8 cellular contexts compared by ENCODE assay signal in genomic region chr14:96741151-96741977, GRCh38. TPM values are rescaled to one million over a fixed set of nuclear protein-coding genes. Genes with fewer than 3 reads are reported as not detected.
A peak's percentile ranks its signal among the peaks of the same experiment; 100 is the strongest.
DNase-seq lines count a peak whose midpoint lies in the region; ATAC-seq and TF ChIP-seq lines count a peak whose summit lies in the region.

No MANE protein-coding gene starts in this region.

- no peaks in the 10 kb centered on the region for H3K9me3 ChIP-seq in Loucy (ENCODE audit: insufficient read depth, low read depth, low read length)
- H3K9me3 ChIP-seq in mammary epithelial cell (replicated peaks; ENCODE audit: insufficient read depth, low read length), result no peaks in the 10 kb centered on the region

- H3K4me1 Mint-ChIP-seq in WTC11, result peaks cover 50% of the 10 kb centered on the region

- H3K4me3 Mint-ChIP-seq in WTC11, result peak overlapping the region; percentile 83

- BruUV-seq in mammary epithelial cell (replicated peaks; lab: Mats Ljungman, UMichigan), result no TSS peak

- ATAC-seq in GM21423 (IDR thresholded peaks at IDR 0.05; ENCODE audit: unreplicated experiment), result peak; percentile 78
- peak; percentile 77 for ATAC-seq in WTC11
- ATAC-seq in HG03025 (IDR thresholded peaks at IDR 0.05; ENCODE audit: low FRiP score, unreplicated experiment), result no peak

- H2AFZ ChIP-seq in Loucy (ENCODE audit: low read length) (peak overlapping the region; percentile 77), mammary epithelial cell (ENCODE audit: low read depth, low read length) (peak overlapping the region; percentile 82)

- no peaks in the 10 kb centered on the region for H3F3A ChIP-seq in Loucy (ENCODE audit: low read depth)

- peaks cover 6% of the 10 kb centered on the region for H3K27me3 Mint-ChIP-seq in WTC11 (ENCODE audit: low read depth)

- H3K27ac Mint-ChIP-seq in WTC11, result no peak overlapping the region

- H3K4me2 ChIP-seq in Loucy (ENCODE audit: low read depth, low read length, poor library complexity, severe bottlenecking) (peak overlapping the region; percentile 76), mammary epithelial cell (ENCODE audit: insufficient read depth, low read depth, low read length) (peak overlapping the region; percentile 83)

- POLR2A ChIA-PET in WTC11 (lab: Charles Lee), result no interaction called here

- dilution Hi-C loops in mammary epithelial cell (cut with HindIII; ENCODE audit: low sequenced_read_pairs), result no loop called here

- peak; percentile 71 for TF ChIP-seq CTCF in Loucy (conservative IDR thresholded peaks at IDR 0.05; ENCODE audit: low read length)
- TF ChIP-seq CTCF in WTC11 (IDR thresholded peaks at IDR 0.05), result peak; percentile 99
- peak; percentile 50 to 84 for TF ChIP-seq CTCF in mammary epithelial cell (conservative IDR thresholded peaks at IDR 0.05 in 1 of 2, IDR thresholded peaks at IDR 0.05 in 1 of 2; ENCODE audit: extremely low read depth in 1 of 2, insufficient read depth in 1 of 2, low read depth in 1 of 2, low read length in 2 of 2)

- intact Hi-C loops in mammary epithelial cell (cut with micrococcal nuclease), result loop anchor here (1.0 to 5.0 kb wide), 3 partner anchors 111 to 174 kb away; no protein-coding TSS in a partner anchor

- WGBS in mammary epithelial cell (ENCODE audit: low coverage, missing lambda C conversion rate), result 11% methylated on average over 22 of the region's 62 CpGs

- DNase-seq in COLO668 (lab: John Stamatoyannopoulos, UW; ENCODE audit: unreplicated experiment), result peak; percentile 51
- DNase-seq in WTC11 (ENCODE audit: low spot score), result peak; percentile 79
- peak; percentile 37 for DNase-seq in mammary epithelial cell
- DNase-seq in islet precursor cell, result peak; percentile 79
- peak; percentile 81 for DNase-seq in stimulated activated CD4-positive, alpha-beta T cell treated with anti-CD3 and anti-CD28 coated beads, Interleukin-15, amount 100 ng/mL, for 24 hours

- in situ Hi-C loops in mammary epithelial cell (cut with MboI; ENCODE audit: low sequenced_read_pairs in 2 of 2), result loop anchor here (10.0 kb wide), 1 partner anchor 157 kb away; no protein-coding TSS in a partner anchor

- no peaks in the 10 kb centered on the region for H3K9me2 ChIP-seq in Loucy (replicated peaks; ENCODE audit: low read depth, low read length)

- peaks cover 4% of the 10 kb centered on the region for H3K4me1 ChIP-seq in Loucy (ENCODE audit: insufficient read depth, low read length, poor library complexity, severe bottlenecking)
- H3K4me1 ChIP-seq in mammary epithelial cell (ENCODE audit: insufficient read depth, low read length), result no peaks in the 10 kb centered on the region

- peak overlapping the region; percentile 65 for H3K4me3 ChIP-seq in Loucy (ENCODE audit: low read length, poor library complexity, severe bottlenecking)
- peak overlapping the region; percentile 49 to 56 (median 50) for H3K4me3 ChIP-seq in mammary epithelial cell (replicated peaks in 1 of 3; ENCODE audit: insufficient read depth in 1 of 3, low read depth in 2 of 3, low read length in 3 of 3)

- H3K27ac ChIP-seq in mammary epithelial cell (ENCODE audit: insufficient read depth, low read depth, low read length), result no peak overlapping the region

- no peaks in the 10 kb centered on the region for H3K36me3 Mint-ChIP-seq in WTC11

- H3K79me2 ChIP-seq in Loucy (ENCODE audit: insufficient read depth, low read length), result no peaks in the 10 kb centered on the region
- no peaks in the 10 kb centered on the region for H3K79me2 ChIP-seq in mammary epithelial cell (ENCODE audit: insufficient read depth, low read length)

- H3K36me3 ChIP-seq in Loucy (ENCODE audit: insufficient read depth, low read length) (no peaks in the 10 kb centered on the region), mammary epithelial cell (ENCODE audit: insufficient read depth, low read length) (no peaks in the 10 kb centered on the region)

- H3K9me3 Mint-ChIP-seq in WTC11, result no peaks in the 10 kb centered on the region

- H3K9ac ChIP-seq in Loucy (ENCODE audit: low read depth, low read length, poor library complexity, severe bottlenecking) (no peak overlapping the region), mammary epithelial cell (ENCODE audit: insufficient read depth, low read length) (no peak overlapping the region)

- no peaks in the 10 kb centered on the region for H4K20me1 ChIP-seq in Loucy (ENCODE audit: insufficient read depth, low read length, poor library complexity, severe bottlenecking)
- H4K20me1 ChIP-seq in mammary epithelial cell (ENCODE audit: insufficient read depth, low read length), result no peaks in the 10 kb centered on the region

- CTCF ChIA-PET in WTC11 (lab: Charles Lee), result interaction anchor here (0.5 to 3.2 kb wide), 33 partner anchors 11 to 411 kb away, joined by 3 to 57 read pairs (median 4); partner anchors contain the start of gene VRK1
- CTCF ChIA-PET in mammary epithelial cell (lab: Charles Lee; ENCODE audit: low non-redundant PET), result interaction anchor here (0.6 to 1.2 kb wide), 4 partner anchors 12 to 1097 kb away, joined by 3 to 6 read pairs (median 4); no protein-coding TSS in a partner anchor

- H3K27me3 ChIP-seq in Loucy (ENCODE audit: insufficient read depth, low read length, poor library complexity, severe bottlenecking) (no peaks in the 10 kb centered on the region), mammary epithelial cell (ENCODE audit: insufficient read depth, low read length) (peaks cover 10% of the 10 kb centered on the region)

TF ChIP-seq in WTC11, 78 proteins besides CTCF, POLR2A, EP300 and RAD21:
- TF ChIP-seq SP1 (CRISPR knock-in tag; conservative IDR thresholded peaks at IDR 0.05) (0 out of 2 replicates have a peak, but pooled peaks have one; percentile 29), JUN (CRISPR knock-in tag; IDR thresholded peaks at IDR 0.05) (no peak), HMGXB4 (CRISPR knock-in tag; IDR thresholded peaks at IDR 0.05) (peak; percentile 81), TEAD4 (CRISPR knock-in tag; IDR thresholded peaks at IDR 0.05) (no peak), ETV6 (CRISPR knock-in tag; IDR thresholded peaks at IDR 0.05) (0 out of 2 replicates have a peak, but pooled peaks have one; percentile 34), AFF4 (CRISPR knock-in tag; IDR thresholded peaks at IDR 0.05; ENCODE audit: borderline replicate concordance) (no peak), E2F5 (CRISPR knock-in tag; IDR thresholded peaks at IDR 0.05) (peak; percentile 63; the same call in 1 of the 2 replicates), FOXP1 (CRISPR knock-in tag; IDR thresholded peaks at IDR 0.05; ENCODE audit: borderline replicate concordance) (peak; percentile 42; the same call in 1 of the 2 replicates)

RNA-seq across cellular contexts. Expression of gene VRK1, which starts 55.8 kb away (rescaled TPM):
- total RNA-seq in WTC11 (2021), result 67.3 to 73.6 TPM (median 69.6 TPM) in 3 replicates
- total RNA-seq in mammary epithelial cell, result 10 to 100 TPM; 15.5 to 27.9 TPM
- polyA plus RNA-seq in mammary epithelial cell, result 25.2 TPM
- 34.7 TPM for polyA minus RNA-seq in mammary epithelial cell
